ENCODE assay signal across 2 cellular contexts in the genomic region with DNA sequence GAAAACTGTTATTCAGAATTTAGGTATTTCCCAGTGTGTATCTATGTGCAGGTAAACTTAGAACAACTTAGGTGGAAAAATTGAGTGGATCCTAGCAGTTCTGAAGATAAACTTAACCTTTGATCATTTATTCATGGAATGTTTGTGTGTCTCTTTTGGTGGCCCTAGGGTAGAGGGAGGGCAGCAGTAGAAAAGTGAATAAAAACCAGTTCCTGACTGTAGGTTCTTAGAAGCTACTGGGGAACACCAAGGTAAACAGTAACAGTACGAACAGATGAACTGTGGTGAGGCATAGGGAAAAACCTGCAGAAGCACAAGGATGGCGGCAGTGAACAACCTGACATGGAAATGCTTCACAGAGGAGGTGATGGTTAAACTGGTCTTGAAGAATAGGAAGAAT.
TF ChIP-seq lines count a peak whose summit lies in the region.

No MANE protein-coding gene starts in this region.

TF ChIP-seq in GM12878, 131 proteins besides CTCF, POLR2A, EP300 and RAD21 (continued from another document):
- TF ChIP-seq, protein P1, sequence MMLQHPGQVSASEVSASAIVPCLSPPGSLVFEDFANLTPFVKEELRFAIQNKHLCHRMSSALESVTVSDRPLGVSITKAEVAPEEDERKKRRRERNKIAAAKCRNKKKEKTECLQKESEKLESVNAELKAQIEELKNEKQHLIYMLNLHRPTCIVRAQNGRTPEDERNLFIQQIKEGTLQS (IDR thresholded peaks at IDR 0.05; ENCODE audit: borderline replicate concordance, extremely low read depth, low read depth, low read length), result no peak
- TF ChIP-seq POLR2AphosphoS5 (IDR thresholded peaks at IDR 0.05; ENCODE audit: low read length), result no peak
- TF ChIP-seq MEF2A (IDR thresholded peaks at IDR 0.05; ENCODE audit: insufficient read depth, low read depth, low read length), result no peak
- TF ChIP-seq PAX5 (IDR thresholded peaks at IDR 0.05; ENCODE audit: borderline replicate concordance, low read depth, low read length), result no peak
- TF ChIP-seq, protein P2, sequence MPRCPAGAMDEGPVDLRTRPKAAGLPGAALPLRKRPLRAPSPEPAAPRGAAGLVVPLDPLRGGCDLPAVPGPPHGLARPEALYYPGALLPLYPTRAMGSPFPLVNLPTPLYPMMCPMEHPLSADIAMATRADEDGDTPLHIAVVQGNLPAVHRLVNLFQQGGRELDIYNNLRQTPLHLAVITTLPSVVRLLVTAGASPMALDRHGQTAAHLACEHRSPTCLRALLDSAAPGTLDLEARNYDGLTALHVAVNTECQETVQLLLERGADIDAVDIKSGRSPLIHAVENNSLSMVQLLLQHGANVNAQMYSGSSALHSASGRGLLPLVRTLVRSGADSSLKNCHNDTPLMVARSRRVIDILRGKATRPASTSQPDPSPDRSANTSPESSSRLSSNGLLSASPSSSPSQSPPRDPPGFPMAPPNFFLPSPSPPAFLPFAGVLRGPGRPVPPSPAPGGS (IDR thresholded peaks at IDR 0.05; ENCODE audit: borderline replicate concordance, insufficient read depth, low read depth, low read length, poor library complexity, severe bottlenecking), result no peak
- no peak for TF ChIP-seq FOS (IDR thresholded peaks at IDR 0.05; ENCODE audit: borderline replicate concordance, extremely low read depth, insufficient read length)
- TF ChIP-seq, protein P3, sequence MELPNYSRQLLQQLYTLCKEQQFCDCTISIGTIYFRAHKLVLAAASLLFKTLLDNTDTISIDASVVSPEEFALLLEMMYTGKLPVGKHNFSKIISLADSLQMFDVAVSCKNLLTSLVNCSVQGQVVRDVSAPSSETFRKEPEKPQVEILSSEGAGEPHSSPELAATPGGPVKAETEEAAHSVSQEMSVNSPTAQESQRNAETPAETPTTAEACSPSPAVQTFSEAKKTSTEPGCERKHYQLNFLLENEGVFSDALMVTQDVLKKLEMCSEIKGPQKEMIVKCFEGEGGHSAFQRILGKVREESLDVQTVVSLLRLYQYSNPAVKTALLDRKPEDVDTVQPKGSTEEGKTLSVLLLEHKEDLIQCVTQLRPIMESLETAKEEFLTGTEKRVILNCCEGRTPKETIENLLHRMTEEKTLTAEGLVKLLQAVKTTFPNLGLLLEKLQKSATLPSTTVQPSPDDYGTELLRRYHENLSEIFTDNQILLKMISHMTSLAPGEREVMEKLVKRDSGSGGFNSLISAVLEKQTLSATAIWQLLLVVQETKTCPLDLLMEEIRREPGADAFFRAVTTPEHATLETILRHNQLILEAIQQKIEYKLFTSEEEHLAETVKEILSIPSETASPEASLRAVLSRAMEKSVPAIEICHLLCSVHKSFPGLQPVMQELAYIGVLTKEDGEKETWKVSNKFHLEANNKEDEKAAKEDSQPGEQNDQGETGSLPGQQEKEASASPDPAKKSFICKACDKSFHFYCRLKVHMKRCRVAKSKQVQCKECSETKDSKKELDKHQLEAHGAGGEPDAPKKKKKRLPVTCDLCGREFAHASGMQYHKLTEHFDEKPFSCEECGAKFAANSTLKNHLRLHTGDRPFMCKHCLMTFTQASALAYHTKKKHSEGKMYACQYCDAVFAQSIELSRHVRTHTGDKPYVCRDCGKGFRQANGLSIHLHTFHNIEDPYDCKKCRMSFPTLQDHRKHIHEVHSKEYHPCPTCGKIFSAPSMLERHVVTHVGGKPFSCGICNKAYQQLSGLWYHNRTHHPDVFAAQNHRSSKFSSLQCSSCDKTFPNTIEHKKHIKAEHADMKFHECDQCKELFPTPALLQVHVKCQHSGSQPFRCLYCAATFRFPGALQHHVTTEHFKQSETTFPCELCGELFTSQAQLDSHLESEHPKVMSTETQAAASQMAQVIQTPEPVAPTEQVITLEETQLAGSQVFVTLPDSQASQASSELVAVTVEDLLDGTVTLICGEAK (IDR thresholded peaks at IDR 0.05; ENCODE audit: borderline replicate concordance), result no peak
- no peak for TF ChIP-seq ZNF207 (IDR thresholded peaks at IDR 0.05; ENCODE audit: borderline replicate concordance)
- TF ChIP-seq HDGF (IDR thresholded peaks at IDR 0.05), result no peak
- TF ChIP-seq ZNF384 (IDR thresholded peaks at IDR 0.05; ENCODE audit: borderline replicate concordance, low read depth, low read length), result no peak

TF ChIP-seq in WTC11, 78 proteins besides CTCF, POLR2A, EP300 and RAD21:
- TF ChIP-seq, protein P4, sequence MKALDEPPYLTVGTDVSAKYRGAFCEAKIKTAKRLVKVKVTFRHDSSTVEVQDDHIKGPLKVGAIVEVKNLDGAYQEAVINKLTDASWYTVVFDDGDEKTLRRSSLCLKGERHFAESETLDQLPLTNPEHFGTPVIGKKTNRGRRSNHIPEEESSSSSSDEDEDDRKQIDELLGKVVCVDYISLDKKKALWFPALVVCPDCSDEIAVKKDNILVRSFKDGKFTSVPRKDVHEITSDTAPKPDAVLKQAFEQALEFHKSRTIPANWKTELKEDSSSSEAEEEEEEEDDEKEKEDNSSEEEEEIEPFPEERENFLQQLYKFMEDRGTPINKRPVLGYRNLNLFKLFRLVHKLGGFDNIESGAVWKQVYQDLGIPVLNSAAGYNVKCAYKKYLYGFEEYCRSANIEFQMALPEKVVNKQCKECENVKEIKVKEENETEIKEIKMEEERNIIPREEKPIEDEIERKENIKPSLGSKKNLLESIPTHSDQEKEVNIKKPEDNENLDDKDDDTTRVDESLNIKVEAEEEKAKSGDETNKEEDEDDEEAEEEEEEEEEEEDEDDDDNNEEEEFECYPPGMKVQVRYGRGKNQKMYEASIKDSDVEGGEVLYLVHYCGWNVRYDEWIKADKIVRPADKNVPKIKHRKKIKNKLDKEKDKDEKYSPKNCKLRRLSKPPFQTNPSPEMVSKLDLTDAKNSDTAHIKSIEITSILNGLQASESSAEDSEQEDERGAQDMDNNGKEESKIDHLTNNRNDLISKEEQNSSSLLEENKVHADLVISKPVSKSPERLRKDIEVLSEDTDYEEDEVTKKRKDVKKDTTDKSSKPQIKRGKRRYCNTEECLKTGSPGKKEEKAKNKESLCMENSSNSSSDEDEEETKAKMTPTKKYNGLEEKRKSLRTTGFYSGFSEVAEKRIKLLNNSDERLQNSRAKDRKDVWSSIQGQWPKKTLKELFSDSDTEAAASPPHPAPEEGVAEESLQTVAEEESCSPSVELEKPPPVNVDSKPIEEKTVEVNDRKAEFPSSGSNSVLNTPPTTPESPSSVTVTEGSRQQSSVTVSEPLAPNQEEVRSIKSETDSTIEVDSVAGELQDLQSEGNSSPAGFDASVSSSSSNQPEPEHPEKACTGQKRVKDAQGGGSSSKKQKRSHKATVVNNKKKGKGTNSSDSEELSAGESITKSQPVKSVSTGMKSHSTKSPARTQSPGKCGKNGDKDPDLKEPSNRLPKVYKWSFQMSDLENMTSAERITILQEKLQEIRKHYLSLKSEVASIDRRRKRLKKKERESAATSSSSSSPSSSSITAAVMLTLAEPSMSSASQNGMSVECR (CRISPR knock-in tag; IDR thresholded peaks at IDR 0.05; ENCODE audit: borderline replicate concordance), result no peak
- TF ChIP-seq CREB1 (CRISPR knock-in tag; IDR thresholded peaks at IDR 0.05) (no peak), NR1H2 (CRISPR knock-in tag; IDR thresholded peaks at IDR 0.05) (no peak), GRHL2 (CRISPR knock-in tag; IDR thresholded peaks at IDR 0.05; ENCODE audit: insufficient replicate concordance, severe bottlenecking) (no peak), TEAD4 (CRISPR knock-in tag; IDR thresholded peaks at IDR 0.05) (no peak), ZNF396 (CRISPR knock-in tag; IDR thresholded peaks at IDR 0.05; ENCODE audit: borderline replicate concordance) (no peak), MYBL2 (CRISPR knock-in tag; IDR thresholded peaks at IDR 0.05) (no peak), NFE2L1 (CRISPR knock-in tag; IDR thresholded peaks at IDR 0.05) (no peak), HMGA2 (CRISPR knock-in tag; IDR thresholded peaks at IDR 0.05) (no peak), CREM (CRISPR knock-in tag; IDR thresholded peaks at IDR 0.05) (no peak), TP53 (CRISPR knock-in tag; IDR thresholded peaks at IDR 0.05) (no peak), ZNF138 (CRISPR knock-in tag; conservative IDR thresholded peaks at IDR 0.05) (no peak), ZBTB21 (CRISPR knock-in tag; IDR thresholded peaks at IDR 0.05; ENCODE audit: borderline replicate concordance) (no peak)
- TF ChIP-seq, protein P5, sequence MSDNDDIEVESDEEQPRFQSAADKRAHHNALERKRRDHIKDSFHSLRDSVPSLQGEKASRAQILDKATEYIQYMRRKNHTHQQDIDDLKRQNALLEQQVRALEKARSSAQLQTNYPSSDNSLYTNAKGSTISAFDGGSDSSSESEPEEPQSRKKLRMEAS (CRISPR knock-in tag; IDR thresholded peaks at IDR 0.05), result no peak
- TF ChIP-seq, protein P6, sequence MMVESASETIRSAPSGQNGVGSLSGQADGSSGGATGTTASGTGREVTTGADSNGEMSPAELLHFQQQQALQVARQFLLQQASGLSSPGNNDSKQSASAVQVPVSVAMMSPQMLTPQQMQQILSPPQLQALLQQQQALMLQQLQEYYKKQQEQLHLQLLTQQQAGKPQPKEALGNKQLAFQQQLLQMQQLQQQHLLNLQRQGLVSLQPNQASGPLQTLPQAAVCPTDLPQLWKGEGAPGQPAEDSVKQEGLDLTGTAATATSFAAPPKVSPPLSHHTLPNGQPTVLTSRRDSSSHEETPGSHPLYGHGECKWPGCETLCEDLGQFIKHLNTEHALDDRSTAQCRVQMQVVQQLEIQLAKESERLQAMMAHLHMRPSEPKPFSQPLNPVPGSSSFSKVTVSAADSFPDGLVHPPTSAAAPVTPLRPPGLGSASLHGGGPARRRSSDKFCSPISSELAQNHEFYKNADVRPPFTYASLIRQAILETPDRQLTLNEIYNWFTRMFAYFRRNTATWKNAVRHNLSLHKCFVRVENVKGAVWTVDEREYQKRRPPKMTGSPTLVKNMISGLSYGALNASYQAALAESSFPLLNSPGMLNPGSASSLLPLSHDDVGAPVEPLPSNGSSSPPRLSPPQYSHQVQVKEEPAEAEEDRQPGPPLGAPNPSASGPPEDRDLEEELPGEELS (CRISPR knock-in tag; IDR thresholded peaks at IDR 0.05), result no peak
- TF ChIP-seq, protein P7, sequence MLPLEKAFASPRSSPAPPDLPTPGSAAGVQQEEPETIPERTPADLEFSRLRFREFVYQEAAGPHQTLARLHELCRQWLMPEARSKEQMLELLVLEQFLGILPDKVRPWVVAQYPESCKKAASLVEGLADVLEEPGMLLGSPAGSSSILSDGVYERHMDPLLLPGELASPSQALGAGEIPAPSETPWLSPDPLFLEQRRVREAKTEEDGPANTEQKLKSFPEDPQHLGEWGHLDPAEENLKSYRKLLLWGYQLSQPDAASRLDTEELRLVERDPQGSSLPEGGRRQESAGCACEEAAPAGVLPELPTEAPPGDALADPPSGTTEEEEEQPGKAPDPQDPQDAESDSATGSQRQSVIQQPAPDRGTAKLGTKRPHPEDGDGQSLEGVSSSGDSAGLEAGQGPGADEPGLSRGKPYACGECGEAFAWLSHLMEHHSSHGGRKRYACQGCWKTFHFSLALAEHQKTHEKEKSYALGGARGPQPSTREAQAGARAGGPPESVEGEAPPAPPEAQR (CRISPR knock-in tag; IDR thresholded peaks at IDR 0.05), result no peak
- TF ChIP-seq, protein P8, sequence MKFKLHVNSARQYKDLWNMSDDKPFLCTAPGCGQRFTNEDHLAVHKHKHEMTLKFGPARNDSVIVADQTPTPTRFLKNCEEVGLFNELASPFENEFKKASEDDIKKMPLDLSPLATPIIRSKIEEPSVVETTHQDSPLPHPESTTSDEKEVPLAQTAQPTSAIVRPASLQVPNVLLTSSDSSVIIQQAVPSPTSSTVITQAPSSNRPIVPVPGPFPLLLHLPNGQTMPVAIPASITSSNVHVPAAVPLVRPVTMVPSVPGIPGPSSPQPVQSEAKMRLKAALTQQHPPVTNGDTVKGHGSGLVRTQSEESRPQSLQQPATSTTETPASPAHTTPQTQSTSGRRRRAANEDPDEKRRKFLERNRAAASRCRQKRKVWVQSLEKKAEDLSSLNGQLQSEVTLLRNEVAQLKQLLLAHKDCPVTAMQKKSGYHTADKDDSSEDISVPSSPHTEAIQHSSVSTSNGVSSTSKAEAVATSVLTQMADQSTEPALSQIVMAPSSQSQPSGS (CRISPR knock-in tag; IDR thresholded peaks at IDR 0.05; ENCODE audit: borderline replicate concordance, low read depth), result no peak
- TF ChIP-seq, protein P9, sequence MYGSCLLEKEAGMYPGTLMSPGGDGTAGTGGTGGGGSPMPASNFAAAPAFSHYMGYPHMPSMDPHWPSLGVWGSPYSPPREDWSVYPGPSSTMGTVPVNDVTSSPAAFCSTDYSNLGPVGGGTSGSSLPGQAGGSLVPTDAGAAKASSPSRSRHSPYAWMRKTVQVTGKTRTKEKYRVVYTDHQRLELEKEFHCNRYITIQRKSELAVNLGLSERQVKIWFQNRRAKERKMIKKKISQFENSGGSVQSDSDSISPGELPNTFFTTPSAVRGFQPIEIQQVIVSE (CRISPR knock-in tag; IDR thresholded peaks at IDR 0.05; ENCODE audit: borderline replicate concordance), result no peak
- TF ChIP-seq, protein P10, sequence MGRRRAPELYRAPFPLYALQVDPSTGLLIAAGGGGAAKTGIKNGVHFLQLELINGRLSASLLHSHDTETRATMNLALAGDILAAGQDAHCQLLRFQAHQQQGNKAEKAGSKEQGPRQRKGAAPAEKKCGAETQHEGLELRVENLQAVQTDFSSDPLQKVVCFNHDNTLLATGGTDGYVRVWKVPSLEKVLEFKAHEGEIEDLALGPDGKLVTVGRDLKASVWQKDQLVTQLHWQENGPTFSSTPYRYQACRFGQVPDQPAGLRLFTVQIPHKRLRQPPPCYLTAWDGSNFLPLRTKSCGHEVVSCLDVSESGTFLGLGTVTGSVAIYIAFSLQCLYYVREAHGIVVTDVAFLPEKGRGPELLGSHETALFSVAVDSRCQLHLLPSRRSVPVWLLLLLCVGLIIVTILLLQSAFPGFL (CRISPR knock-in tag; IDR thresholded peaks at IDR 0.05; ENCODE audit: borderline replicate concordance), result no peak
- TF ChIP-seq, protein P11, sequence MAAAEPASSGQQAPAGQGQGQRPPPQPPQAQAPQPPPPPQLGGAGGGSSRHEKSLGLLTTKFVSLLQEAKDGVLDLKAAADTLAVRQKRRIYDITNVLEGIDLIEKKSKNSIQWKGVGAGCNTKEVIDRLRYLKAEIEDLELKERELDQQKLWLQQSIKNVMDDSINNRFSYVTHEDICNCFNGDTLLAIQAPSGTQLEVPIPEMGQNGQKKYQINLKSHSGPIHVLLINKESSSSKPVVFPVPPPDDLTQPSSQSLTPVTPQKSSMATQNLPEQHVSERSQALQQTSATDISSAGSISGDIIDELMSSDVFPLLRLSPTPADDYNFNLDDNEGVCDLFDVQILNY (CRISPR knock-in tag; IDR thresholded peaks at IDR 0.05), result no peak
TF ChIP-seq in WTC11: peak in this region for 0.
